ENCODE assay signal across 18 cellular contexts in the genomic region with DNA sequence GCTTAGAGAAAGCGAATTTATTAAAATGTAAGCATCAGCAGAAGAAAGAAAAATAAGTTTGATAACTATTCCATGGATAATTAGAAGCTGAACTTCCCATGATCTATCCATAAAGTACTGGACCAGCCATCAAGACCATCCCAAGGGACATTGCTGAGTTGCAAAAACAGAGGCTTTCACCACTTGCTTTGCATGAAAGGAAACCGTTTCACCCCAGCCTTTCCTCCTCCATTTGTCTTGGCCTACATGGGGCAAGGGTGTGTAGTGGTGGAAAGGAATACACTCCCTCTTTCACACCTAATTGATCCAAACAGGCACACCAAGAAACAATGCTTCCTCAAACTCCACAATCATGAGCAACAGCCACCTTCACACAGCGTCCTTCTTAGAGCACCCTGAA. TPM values are rescaled to one million over a fixed set of nuclear protein-coding genes. Genes with fewer than 3 reads are reported as not detected.
DNase-seq lines count a peak whose midpoint lies in the region; ATAC-seq lines count a peak whose summit lies in the region.
"Had no signal": no experiment of that assay in that cellular context is flagged by ENCODE, and none has a peak within 500 bp of the region (broad histone marks: within the 10 kb centered on the region; RNA-seq: fewer than 3 reads in every experiment).

No MANE protein-coding gene starts in this region.

- intact Hi-C loops in activated T-helper 1 cell treated with anti-CD3 and anti-CD28 coated beads, Interleukin-12 subunit alpha, Interleukin-12 subunit beta, Interleukin-2, Interleukin-4 antibody, amounts not matched to agents 30 ng/mL and 10 ng/mL and 1 ng/mL, durations not matched to agents 14 hours and 24 hours and 36 hours (cut with micrococcal nuclease), result no loop called here
- intact Hi-C loops in head of caudate nucleus (cut with DNase I), result no loop called here

- no peak for DNase-seq in activated T-cell treated with anti-CD3 and anti-CD28 coated beads, Interleukin-2, amount 50 U/mL, for 24 hours
- DNase-seq in activated T-cell treated with anti-CD3 and anti-CD28 coated beads, Interleukin-2, amount 50 U/mL, for 1 hour, result no peak
- DNase-seq in activated T-helper 1 cell treated with anti-CD3 and anti-CD28 coated beads, Interleukin-12 subunit alpha, Interleukin-12 subunit beta, Interleukin-2, Interleukin-4 antibody, amounts not matched to agents 30 ng/mL and 10 ng/mL and 1 ng/mL, durations not matched to agents 14 hours and 24 hours and 36 hours (ENCODE audit: low spot score), result no peak
- no peak for DNase-seq in natural killer cell treated with Interleukin-12 subunit alpha and Interleukin-12 subunit beta and Interleukin-15 and Interleukin-18, amount 100 ng/mL, for 72 hours (ENCODE audit: low spot score)
- no peak for DNase-seq in HAP-1 (ENCODE audit: low spot score in 2 of 2)
- DNase-seq in head of caudate nucleus, result no peak
- DNase-seq: ACHN; activated gamma-delta T cell treated with Interleukin-2 at 50 U/mL for 16 hours; NCI-H1417 treated with DMSO at 0.1 percent for 48 hours; NCI-H226; NK-92 treated with Interleukin-12 subunit alpha and Interleukin-12 subunit beta, amount 100 ng/mL, for 24 hours; T-helper 9 cell; tibial artery had no signal

- no peak overlapping the region for H3K4me3 ChIP-seq in HAP-1
- H3K4me3 ChIP-seq: cardiac muscle cell, tibial artery had no signal

- no peaks in the 10 kb centered on the region for H3K27me3 ChIP-seq in HAP-1 (ENCODE audit: low read depth)
- H3K27me3 ChIP-seq: cardiac muscle cell, tibial artery had no signal

- H3K27ac Mint-ChIP-seq in activated T-cell treated with anti-CD3 and anti-CD28 coated beads, Interleukin-2, amount 50 U/mL, for 24 hours, result peak overlapping the region; percentile 96
- peak overlapping the region; percentile 64 for H3K27ac Mint-ChIP-seq in activated T-helper 1 cell treated with anti-CD3 and anti-CD28 coated beads, Interleukin-12 subunit alpha, Interleukin-12 subunit beta, Interleukin-2, Interleukin-4 antibody, amounts not matched to agents 30 ng/mL and 10 ng/mL and 1 ng/mL, durations not matched to agents 14 hours and 24 hours and 36 hours
- peak overlapping the region; percentile 53 to 83 for H3K27ac Mint-ChIP-seq in natural killer cell treated with Interleukin-12 subunit alpha and Interleukin-12 subunit beta and Interleukin-15 and Interleukin-18, amount 100 ng/mL, for 72 hours
- H3K27ac Mint-ChIP-seq: nephron had no signal

- in situ Hi-C loops in HAP-1 (cut with MboI; ENCODE audit: low sequenced_read_pairs), result no loop called here

- peak overlapping the region; percentile 79 for H3K4me3 Mint-ChIP-seq in activated T-cell treated with anti-CD3 and anti-CD28 coated beads, Interleukin-2, amount 50 U/mL, for 24 hours
- peak overlapping the region; percentile 53 for H3K4me3 Mint-ChIP-seq in activated T-helper 1 cell treated with anti-CD3 and anti-CD28 coated beads, Interleukin-12 subunit alpha, Interleukin-12 subunit beta, Interleukin-2, Interleukin-4 antibody, amounts not matched to agents 30 ng/mL and 10 ng/mL and 1 ng/mL, durations not matched to agents 14 hours and 24 hours and 36 hours
- peak overlapping the region; percentile 56 for H3K4me3 Mint-ChIP-seq in natural killer cell treated with Interleukin-12 subunit alpha and Interleukin-12 subunit beta and Interleukin-15 and Interleukin-18, amount 100 ng/mL, for 72 hours
- H3K4me3 Mint-ChIP-seq: nephron had no signal

- no peaks in the 10 kb centered on the region for H3K36me3 ChIP-seq in HAP-1 (replicated peaks)
- H3K36me3 ChIP-seq: cardiac muscle cell, tibial artery had no signal

- ATAC-seq in HG02885 (IDR thresholded peaks at IDR 0.05; ENCODE audit: poor library complexity, unreplicated experiment) (peak; percentile 29), HG03439 (IDR thresholded peaks at IDR 0.05; ENCODE audit: unreplicated experiment) (no peak)
- no peak for ATAC-seq in natural killer cell treated with Interleukin-12 subunit alpha and Interleukin-12 subunit beta and Interleukin-15 and Interleukin-18, amount 100 ng/mL, for 72 hours
- ATAC-seq: Right ventricle myocardium inferior had no signal

- peaks cover 3% of the 10 kb centered on the region for H3K4me1 ChIP-seq in HAP-1

- H3K36me3 Mint-ChIP-seq in activated T-cell treated with anti-CD3 and anti-CD28 coated beads, Interleukin-2, amount 50 U/mL, for 24 hours (ENCODE audit: low read depth), result peaks cover 66% of the 10 kb centered on the region
- H3K36me3 Mint-ChIP-seq in activated T-helper 1 cell treated with anti-CD3 and anti-CD28 coated beads, Interleukin-12 subunit alpha, Interleukin-12 subunit beta, Interleukin-2, Interleukin-4 antibody, amounts not matched to agents 30 ng/mL and 10 ng/mL and 1 ng/mL, durations not matched to agents 14 hours and 24 hours and 36 hours (ENCODE audit: low read depth), result peaks cover 36% of the 10 kb centered on the region
- peaks cover 4% of the 10 kb centered on the region for H3K36me3 Mint-ChIP-seq in natural killer cell treated with Interleukin-12 subunit alpha and Interleukin-12 subunit beta and Interleukin-15 and Interleukin-18, amount 100 ng/mL, for 72 hours

- H3K9me3 Mint-ChIP-seq in activated T-cell treated with anti-CD3 and anti-CD28 coated beads, Interleukin-2, amount 50 U/mL, for 24 hours, result peaks cover 2% of the 10 kb centered on the region
- H3K9me3 Mint-ChIP-seq in activated T-helper 1 cell treated with anti-CD3 and anti-CD28 coated beads, Interleukin-12 subunit alpha, Interleukin-12 subunit beta, Interleukin-2, Interleukin-4 antibody, amounts not matched to agents 30 ng/mL and 10 ng/mL and 1 ng/mL, durations not matched to agents 14 hours and 24 hours and 36 hours, result no peaks in the 10 kb centered on the region
- H3K9me3 Mint-ChIP-seq in natural killer cell treated with Interleukin-12 subunit alpha and Interleukin-12 subunit beta and Interleukin-15 and Interleukin-18, amount 100 ng/mL, for 72 hours, result no peaks in the 10 kb centered on the region
- H3K9me3 Mint-ChIP-seq: nephron had no signal

- H3K27me3 Mint-ChIP-seq in activated T-cell treated with anti-CD3 and anti-CD28 coated beads, Interleukin-2, amount 50 U/mL, for 24 hours, result no peaks in the 10 kb centered on the region
- H3K27me3 Mint-ChIP-seq in activated T-helper 1 cell treated with anti-CD3 and anti-CD28 coated beads, Interleukin-12 subunit alpha, Interleukin-12 subunit beta, Interleukin-2, Interleukin-4 antibody, amounts not matched to agents 30 ng/mL and 10 ng/mL and 1 ng/mL, durations not matched to agents 14 hours and 24 hours and 36 hours (ENCODE audit: insufficient read depth), result no peaks in the 10 kb centered on the region
- no peaks in the 10 kb centered on the region for H3K27me3 Mint-ChIP-seq in natural killer cell treated with Interleukin-12 subunit alpha and Interleukin-12 subunit beta and Interleukin-15 and Interleukin-18, amount 100 ng/mL, for 72 hours

- H3K9me3 ChIP-seq in HAP-1, result no peaks in the 10 kb centered on the region
- H3K9me3 ChIP-seq: tibial artery had no signal

- peaks cover 94% of the 10 kb centered on the region for H3K4me1 Mint-ChIP-seq in activated T-cell treated with anti-CD3 and anti-CD28 coated beads, Interleukin-2, amount 50 U/mL, for 24 hours (ENCODE audit: low read depth)
- H3K4me1 Mint-ChIP-seq in activated T-helper 1 cell treated with anti-CD3 and anti-CD28 coated beads, Interleukin-12 subunit alpha, Interleukin-12 subunit beta, Interleukin-2, Interleukin-4 antibody, amounts not matched to agents 30 ng/mL and 10 ng/mL and 1 ng/mL, durations not matched to agents 14 hours and 24 hours and 36 hours (ENCODE audit: low read depth), result peaks cover 84% of the 10 kb centered on the region
- H3K4me1 Mint-ChIP-seq in natural killer cell treated with Interleukin-12 subunit alpha and Interleukin-12 subunit beta and Interleukin-15 and Interleukin-18, amount 100 ng/mL, for 72 hours (ENCODE audit: low read depth in 2 of 2), result peaks cover 56 to 59% of the 10 kb centered on the region in 2 donors
- H3K4me1 Mint-ChIP-seq: nephron had no signal

RNA-seq across cellular contexts. Expression of a gene that starts 10.4 kb away (rescaled TPM):
- 33.9 and 38.4 TPM in 2 replicates for total RNA-seq in activated T-helper 1 cell treated with anti-CD3 and anti-CD28 coated beads, Interleukin-12 subunit alpha, Interleukin-12 subunit beta, Interleukin-2, Interleukin-4 antibody, amounts not matched to agents 30 ng/mL and 10 ng/mL and 1 ng/mL, durations not matched to agents 14 hours and 24 hours and 36 hours
- 10 to 100 TPM; 45.7 to 58.1 TPM for total RNA-seq in natural killer cell treated with Interleukin-12 subunit alpha and Interleukin-12 subunit beta and Interleukin-15 and Interleukin-18, amount 100 ng/mL, for 72 hours
